Comparison of ENCODE assay signal across 8 cellular contexts in the genomic region with DNA sequence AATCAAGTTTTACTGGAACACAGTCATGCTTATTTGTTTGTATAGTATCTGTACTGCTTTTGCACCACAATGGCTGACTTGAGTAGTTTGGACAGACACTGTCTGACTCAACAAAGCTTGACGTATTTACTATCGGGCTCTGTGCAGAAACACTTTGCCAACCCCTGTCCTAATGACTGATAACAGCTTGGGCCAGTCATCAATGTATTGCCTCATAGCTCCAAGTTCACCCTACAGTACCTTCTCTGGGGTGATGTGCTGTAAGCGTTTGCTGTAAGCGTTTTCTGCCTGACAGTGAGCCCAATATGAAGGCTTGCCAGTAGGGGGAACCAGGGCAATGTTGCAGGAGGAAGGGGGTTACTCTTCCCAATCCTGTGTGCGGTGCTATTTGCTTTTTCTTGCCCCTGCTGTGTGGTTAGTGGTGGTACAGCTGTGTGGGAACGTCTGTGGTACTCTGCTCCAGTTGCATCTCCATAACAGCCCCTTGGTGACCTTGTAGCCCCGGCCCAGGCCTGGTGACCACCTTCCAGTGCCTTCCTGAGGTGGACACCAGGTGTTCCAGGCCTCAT. TPM values are rescaled to one million over a fixed set of nuclear protein-coding genes. Genes with fewer than 3 reads are reported as not detected.
A peak's percentile ranks its signal among the peaks of the same experiment; 100 is the strongest.
DNase-seq lines count a peak whose midpoint lies in the region; ATAC-seq and TF ChIP-seq lines count a peak whose summit lies in the region.

No MANE protein-coding gene starts in this region.

- CTCF ChIA-PET in activated CD8-positive, alpha-beta memory T cell treated with anti-CD3 and anti-CD28 coated beads, Interleukin-2, amount 10 ng/mL, durations not matched to agents 7 days and 5 days (lab: Charles Lee) = interaction anchor here (0.6 to 2.6 kb wide), 10 partner anchors 20 to 433 kb away, joined by 3 to 11 read pairs (median 4); no protein-coding TSS in a partner anchor
- CTCF ChIA-PET in activated CD8-positive, alpha-beta T cell treated with anti-CD3 and anti-CD28 coated beads, Interleukin-2, amount 10 ng/mL, durations not matched to agents 7 days and 5 days (lab: Charles Lee) = interaction anchor here (0.9 to 2.6 kb wide), 12 partner anchors 13 to 448 kb away, joined by 3 to 15 read pairs (median 4); a partner anchor contains a TSS

- POLR2A ChIA-PET in activated CD8-positive, alpha-beta T cell treated with anti-CD3 and anti-CD28 coated beads, Interleukin-2, amount 10 ng/mL, durations not matched to agents 7 days and 5 days (lab: Charles Lee) = no interaction called here

- H3K4me1 Mint-ChIP-seq in activated CD8-positive, alpha-beta memory T cell treated with anti-CD3 and anti-CD28 coated beads, Interleukin-2, amount 10 ng/mL, durations not matched to agents 7 days and 5 days = peaks cover 6% of the 10 kb centered on the region
- peaks cover 2% of the 10 kb centered on the region for H3K4me1 Mint-ChIP-seq in activated CD8-positive, alpha-beta T cell treated with anti-CD3 and anti-CD28 coated beads, Interleukin-2, amount 10 ng/mL, durations not matched to agents 7 days and 5 days (ENCODE audit: low read depth)

- no peak overlapping the region for H3K27ac Mint-ChIP-seq in activated CD8-positive, alpha-beta memory T cell treated with anti-CD3 and anti-CD28 coated beads, Interleukin-2, amount 10 ng/mL, durations not matched to agents 7 days and 5 days
- no peak overlapping the region for H3K27ac Mint-ChIP-seq in activated CD8-positive, alpha-beta T cell treated with anti-CD3 and anti-CD28 coated beads, Interleukin-2, amount 10 ng/mL, durations not matched to agents 7 days and 5 days

- no peak for TF ChIP-seq EP300 in transverse colon (IDR thresholded peaks at IDR 0.05; ENCODE audit: low read depth)

- H3K27me3 Mint-ChIP-seq in activated CD8-positive, alpha-beta memory T cell treated with anti-CD3 and anti-CD28 coated beads, Interleukin-2, amount 10 ng/mL, durations not matched to agents 7 days and 5 days = peaks cover 41% of the 10 kb centered on the region
- peaks cover 34% of the 10 kb centered on the region for H3K27me3 Mint-ChIP-seq in activated CD8-positive, alpha-beta T cell treated with anti-CD3 and anti-CD28 coated beads, Interleukin-2, amount 10 ng/mL, durations not matched to agents 7 days and 5 days (ENCODE audit: low read depth)

- H3K9me3 Mint-ChIP-seq in activated CD8-positive, alpha-beta memory T cell treated with anti-CD3 and anti-CD28 coated beads, Interleukin-2, amount 10 ng/mL, durations not matched to agents 7 days and 5 days (ENCODE audit: low read depth) = no peaks in the 10 kb centered on the region
- H3K9me3 Mint-ChIP-seq in activated CD8-positive, alpha-beta T cell treated with anti-CD3 and anti-CD28 coated beads, Interleukin-2, amount 10 ng/mL, durations not matched to agents 7 days and 5 days (ENCODE audit: insufficient read depth) = no peaks in the 10 kb centered on the region

- ATAC-seq in activated CD8-positive, alpha-beta memory T cell treated with anti-CD3 and anti-CD28 coated beads, Interleukin-2, amount 10 ng/mL, durations not matched to agents 7 days and 5 days = peak; percentile 66
- ATAC-seq in activated CD8-positive, alpha-beta T cell treated with anti-CD3 and anti-CD28 coated beads, Interleukin-2, amount 10 ng/mL, durations not matched to agents 7 days and 5 days = peak; percentile 42

- TF ChIP-seq CTCF in transverse colon (IDR thresholded peaks at IDR 0.05) = peak in 1 of 5 experiments; percentile 34

- in situ Hi-C loops in transverse colon (cut with MboI; ENCODE audit: low pct_ligation_motif_present in 1 of 4, low pct_unique_long_range_greater_than_20kb in 1 of 4, low sequenced_read_pairs in 3 of 4) = loop anchor here (10.0 to 25.0 kb wide), 2 partner anchors 145 to 432 kb away; no protein-coding TSS in a partner anchor

- H3K27me3 ChIP-seq in transverse colon = peaks cover 24% of the 10 kb centered on the region

- H3K36me3 Mint-ChIP-seq in activated CD8-positive, alpha-beta memory T cell treated with anti-CD3 and anti-CD28 coated beads, Interleukin-2, amount 10 ng/mL, durations not matched to agents 7 days and 5 days = no peaks in the 10 kb centered on the region
- no peaks in the 10 kb centered on the region for H3K36me3 Mint-ChIP-seq in activated CD8-positive, alpha-beta T cell treated with anti-CD3 and anti-CD28 coated beads, Interleukin-2, amount 10 ng/mL, durations not matched to agents 7 days and 5 days (ENCODE audit: low read depth)

- no peaks in the 10 kb centered on the region for H3K9me3 ChIP-seq in transverse colon

- H3K4me3 Mint-ChIP-seq in activated CD8-positive, alpha-beta memory T cell treated with anti-CD3 and anti-CD28 coated beads, Interleukin-2, amount 10 ng/mL, durations not matched to agents 7 days and 5 days = no peak overlapping the region
- H3K4me3 Mint-ChIP-seq in activated CD8-positive, alpha-beta T cell treated with anti-CD3 and anti-CD28 coated beads, Interleukin-2, amount 10 ng/mL, durations not matched to agents 7 days and 5 days = no peak overlapping the region

- no peak for TF ChIP-seq POLR2A in transverse colon (IDR thresholded peaks at IDR 0.05)

- WGBS in transverse colon (ENCODE audit: low coverage in 1 of 2), 2 donors = 40 to 45% methylated on average over 2 to 7 of the region's 7 CpGs

- H3K27ac ChIP-seq in transverse colon = no peak overlapping the region

- intact Hi-C loops in transverse colon (cut with DNase I; ENCODE audit: low total_unique reads) = no loop called here

- no peak overlapping the region for H3K4me3 ChIP-seq in transverse colon

- H3K4me1 ChIP-seq in transverse colon = peaks cover 0 to 2% (median under 1%) of the 10 kb centered on the region in 4 donors

- peak; percentile 56 for DNase-seq in activated CD8-positive, alpha-beta memory T cell treated with anti-CD3 and anti-CD28 coated beads, Interleukin-2, amount 10 ng/mL, durations not matched to agents 7 days and 5 days
- DNase-seq in activated CD8-positive, alpha-beta memory T cell treated with anti-CD3 and anti-CD28 coated beads, Interleukin-2, amount 50 U/mL, for 4 hours = no peak
- DNase-seq in NCI-H1694 (lab: John Stamatoyannopoulos, UW) (peak; percentile 91), iPS-NIHi11 (ENCODE audit: low spot score) (peak; percentile 69), middle frontal gyrus (ENCODE audit: extremely low spot score, low spot score) (no peak), transverse colon (no peak)
- DNase-seq in activated CD8-positive, alpha-beta T cell treated with anti-CD3 and anti-CD28 coated beads, Interleukin-2, amount 10 ng/mL, durations not matched to agents 7 days and 5 days = peak; percentile 42
- DNase-seq in effector CD8-positive, alpha-beta T cell (lab: John Stamatoyannopoulos, UW) = no peak

- no peaks in the 10 kb centered on the region for H3K36me3 ChIP-seq in transverse colon

RNA-seq across cellular contexts. Expression of a gene that starts 5.4 kb away (rescaled TPM):
- not detected for total RNA-seq in activated CD8-positive, alpha-beta memory T cell treated with anti-CD3 and anti-CD28 coated beads, Interleukin-2, amount 10 ng/mL, durations not matched to agents 7 days and 5 days
- not detected for total RNA-seq in activated CD8-positive, alpha-beta T cell treated with anti-CD3 and anti-CD28 coated beads, Interleukin-2, amount 10 ng/mL, durations not matched to agents 7 days and 5 days
- not detected for total RNA-seq in transverse colon

RNA-seq across cellular contexts. Expression of a gene that starts 31.3 kb away (rescaled TPM):
- 10 to 100 TPM; 62.9 to 66.4 TPM for total RNA-seq in activated CD8-positive, alpha-beta memory T cell treated with anti-CD3 and anti-CD28 coated beads, Interleukin-2, amount 10 ng/mL, durations not matched to agents 7 days and 5 days
- total RNA-seq in activated CD8-positive, alpha-beta T cell treated with anti-CD3 and anti-CD28 coated beads, Interleukin-2, amount 10 ng/mL, durations not matched to agents 7 days and 5 days = 10 to 100 TPM; 40.0 to 43.1 TPM
- total RNA-seq in transverse colon = 100 to 1,000 TPM in 2 of 4 donors, 10 to 100 TPM in 2; 29.1 to 159 (median 95.0) TPM

Comparison
In these comparisons a context has a peak if more than half of its experiments do, and no peak if none do; other contexts are left out.
1. DNase-seq: peak in activated CD8-positive, alpha-beta memory T cell treated with anti-CD3 and anti-CD28 coated beads, Interleukin-2, amount 10 ng/mL, durations not matched to agents 7 days and 5 days (single experiment), NCI-H1694 (single experiment), activated CD8-positive, alpha-beta T cell treated with anti-CD3 and anti-CD28 coated beads, Interleukin-2, amount 10 ng/mL, durations not matched to agents 7 days and 5 days (single experiment) and iPS-NIHi11 (single experiment); none in activated CD8-positive, alpha-beta memory T cell treated with anti-CD3 and anti-CD28 coated beads, Interleukin-2, amount 50 U/mL, for 4 hours (single experiment), effector CD8-positive, alpha-beta T cell (single experiment), middle frontal gyrus (single experiment) and transverse colon (single experiment).